In the genomic region with DNA sequence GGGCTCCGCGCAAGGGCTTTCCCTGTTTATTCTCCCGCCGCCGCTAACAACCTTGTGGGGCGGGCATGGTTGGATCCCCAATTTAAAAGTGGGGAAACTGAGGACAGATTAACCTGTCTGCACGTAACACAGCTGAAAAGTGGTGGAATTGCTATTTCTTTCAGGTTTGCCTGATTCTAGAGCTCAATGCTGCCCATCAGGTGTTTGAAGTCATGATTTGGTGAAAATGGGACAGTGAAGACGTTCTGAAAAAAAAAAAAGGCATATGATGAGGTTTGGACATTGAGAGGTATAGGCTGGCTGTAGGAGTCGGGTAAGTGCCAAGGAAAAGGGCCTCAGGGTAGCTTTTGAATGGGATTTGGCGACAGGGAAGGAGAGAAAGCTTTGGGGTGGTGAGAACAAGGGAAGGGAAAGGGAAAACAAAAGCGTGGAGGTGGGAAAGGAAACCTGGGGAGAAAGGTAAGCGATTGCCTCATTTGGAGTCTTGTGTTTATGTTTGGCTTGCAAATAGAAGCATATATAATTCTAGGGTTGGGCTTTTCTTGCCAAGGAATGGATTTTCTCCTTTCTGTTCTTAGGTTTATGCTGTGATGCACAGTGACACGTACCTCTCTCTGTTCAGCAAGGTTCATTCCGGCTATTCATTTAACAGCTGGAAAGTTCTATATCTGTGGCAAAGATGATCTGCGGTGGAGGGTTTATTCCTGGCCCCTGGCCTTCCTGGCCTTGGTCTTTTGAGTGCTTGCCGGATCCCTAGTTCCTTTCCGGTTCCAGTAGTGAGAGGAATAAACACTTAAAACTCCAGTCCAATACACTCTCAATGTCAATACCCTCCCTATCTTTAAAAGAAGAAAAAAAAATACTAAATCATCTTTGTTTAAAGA, we compare ENCODE assay signal across 8 cellular contexts. TPM values are rescaled to one million over a fixed set of nuclear protein-coding genes. Genes with fewer than 3 reads are reported as not detected.
DNase-seq lines count a peak whose midpoint lies in the region; ATAC-seq and TF ChIP-seq lines count a peak whose summit lies in the region.

No MANE protein-coding gene starts in this region.

- DNase-seq in OCI-M1 (lab: John Stamatoyannopoulos, UW) (peak; percentile 54), epithelial cell of proximal tubule (ENCODE audit: low read depth) (no peak), progenitor cell of endocrine pancreas (ENCODE audit: low spot score, unreplicated experiment) (no peak), KBM-7 (no peak)

- no peaks in the 10 kb centered on the region for H3K36me3 Mint-ChIP-seq in progenitor cell of endocrine pancreas (ENCODE audit: insufficient read depth)

- no peak for TF ChIP-seq CTCF in GM12875 (IDR thresholded peaks at IDR 0.05; ENCODE audit: borderline replicate concordance, insufficient read depth, low read depth, low read length)
- TF ChIP-seq CTCF in epithelial cell of proximal tubule (conservative IDR thresholded peaks at IDR 0.05; ENCODE audit: low read depth, low read length) = no peak
- no peak for TF ChIP-seq CTCF in progenitor cell of endocrine pancreas (IDR thresholded peaks at IDR 0.05; ENCODE audit: unreplicated experiment)

- H3K9me3 Mint-ChIP-seq in progenitor cell of endocrine pancreas (ENCODE audit: low read depth) = no peaks in the 10 kb centered on the region

- peaks cover 3% of the 10 kb centered on the region for H3K27me3 Mint-ChIP-seq in progenitor cell of endocrine pancreas

- peak overlapping the region; percentile 85 for H3K4me3 Mint-ChIP-seq in progenitor cell of endocrine pancreas (ENCODE audit: low read depth)

- peaks cover 37% of the 10 kb centered on the region for H3K4me1 Mint-ChIP-seq in progenitor cell of endocrine pancreas (ENCODE audit: low read depth)

- in situ Hi-C loops in KBM-7 (cut with MboI; ENCODE audit: low pct_unique_long_range_greater_than_20kb, low sequenced_read_pairs) = no loop called here

- H3K27ac Mint-ChIP-seq in progenitor cell of endocrine pancreas = peak overlapping the region; percentile 98

- ATAC-seq in GM18511 (IDR thresholded peaks at IDR 0.05; ENCODE audit: unreplicated experiment) (no peak), GM21717 (IDR thresholded peaks at IDR 0.05; ENCODE audit: unreplicated experiment) (no peak), GM18867 (IDR thresholded peaks at IDR 0.05; ENCODE audit: unreplicated experiment) (no peak)

- H3K4me3 ChIP-seq in GM12875 (ENCODE audit: low read depth, low read length) (peak overlapping the region; percentile 89), epithelial cell of proximal tubule (ENCODE audit: low read depth, low read length) (peak overlapping the region; percentile 88)

RNA-seq across cellular contexts. Expression of gene STIM2, which starts 2.4 kb away (rescaled TPM):
- total RNA-seq in epithelial cell of proximal tubule (7.0 and 15.8 TPM in 2 replicates), progenitor cell of endocrine pancreas (48.7 and 49.3 TPM in 2 replicates)
